22 cellular contexts compared by ENCODE assay signal in genomic region chr19:29324717-29325116, GRCh38.
"Had no signal": no experiment of that assay in that cellular context is flagged by ENCODE, and none has a peak within 500 bp of the region (broad histone marks: within the 10 kb centered on the region; RNA-seq: fewer than 3 reads in every experiment).

No MANE protein-coding gene starts in this region.

- H3K27me3 ChIP-seq: dorsolateral prefrontal cortex, gastrocnemius medialis, neutrophil, tibial artery, upper lobe of right lung, vagina had no signal

- H3K4me3 ChIP-seq: dorsolateral prefrontal cortex, gastrocnemius medialis, smooth muscle cell, tibial artery, upper lobe of right lung, vagina had no signal

- H3K27ac Mint-ChIP-seq: immature natural killer cell; stimulated activated effector memory CD8-positive, alpha-beta T cell treated with anti-CD3 and anti-CD28 coated beads, Interleukin-12 subunit alpha, Interleukin-12 subunit beta, amount 100 ng/mL, for 72 hours had no signal

- H3K9me3 Mint-ChIP-seq: immature natural killer cell; stimulated activated effector memory CD8-positive, alpha-beta T cell treated with anti-CD3 and anti-CD28 coated beads, Interleukin-12 subunit alpha, Interleukin-12 subunit beta, amount 100 ng/mL, for 72 hours had no signal

- ATAC-seq: esophagus mucosa; gastrocnemius medialis; left cardiac atrium; left ventricle myocardium superior; naive thymus-derived CD8-positive, alpha-beta T cell; right cardiac atrium; stimulated activated effector memory CD8-positive, alpha-beta T cell treated with anti-CD3 and anti-CD28 coated beads, Interleukin-12 subunit alpha, Interleukin-12 subunit beta, amount 100 ng/mL, for 72 hours; stimulated activated naive CD8-positive, alpha-beta T cell treated with anti-CD3 and anti-CD28 coated beads, Interleukin-15, Interleukin-2, amounts not matched to agents 100 U/mL and 50 U/mL, for 24 hours; upper lobe of right lung had no signal

- H3K4me1 Mint-ChIP-seq: immature natural killer cell had no signal

- H3K4me1 ChIP-seq: gastrocnemius medialis, tibial artery, upper lobe of right lung, vagina had no signal

- H3K36me3 Mint-ChIP-seq: immature natural killer cell; stimulated activated effector memory CD8-positive, alpha-beta T cell treated with anti-CD3 and anti-CD28 coated beads, Interleukin-12 subunit alpha, Interleukin-12 subunit beta, amount 100 ng/mL, for 72 hours had no signal

- DNase-seq: cortex of kidney; dorsolateral prefrontal cortex; effector memory CD4-positive, alpha-beta T cell; gastrocnemius medialis; immature natural killer cell; kidney; left cardiac atrium; left ventricle myocardium superior; mesendoderm; naive thymus-derived CD8-positive, alpha-beta T cell; posterior cingulate gyrus; right cardiac atrium; stimulated activated CD4-positive, alpha-beta T cell treated with anti-CD3 and anti-CD28 coated beads, Interleukin-4, amount 100 ng/mL, for 1 hour; stimulated activated CD8-positive, alpha-beta memory T cell treated with anti-CD3 and anti-CD28 coated beads, Interleukin-4, amount 100 ng/mL, for 48 hours; stimulated activated naive CD8-positive, alpha-beta T cell treated with anti-CD3 and anti-CD28 coated beads, Interleukin-15, Interleukin-2, amounts not matched to agents 100 U/mL and 50 U/mL, for 24 hours; tibial artery; upper lobe of right lung had no signal

- H3K27ac ChIP-seq: dorsolateral prefrontal cortex, gastrocnemius medialis, neutrophil, tibial artery, upper lobe of right lung, vagina had no signal

- H3K9me3 ChIP-seq: gastrocnemius medialis, neutrophil, tibial artery, upper lobe of right lung, vagina had no signal

- H3K36me3 ChIP-seq: gastrocnemius medialis, neutrophil, tibial artery, upper lobe of right lung, vagina had no signal

- H3K4me3 Mint-ChIP-seq: immature natural killer cell; naive thymus-derived CD8-positive, alpha-beta T cell; stimulated activated effector memory CD8-positive, alpha-beta T cell treated with anti-CD3 and anti-CD28 coated beads, Interleukin-12 subunit alpha, Interleukin-12 subunit beta, amount 100 ng/mL, for 72 hours had no signal
